8 cellular contexts compared by ENCODE assay signal in the genomic region with DNA sequence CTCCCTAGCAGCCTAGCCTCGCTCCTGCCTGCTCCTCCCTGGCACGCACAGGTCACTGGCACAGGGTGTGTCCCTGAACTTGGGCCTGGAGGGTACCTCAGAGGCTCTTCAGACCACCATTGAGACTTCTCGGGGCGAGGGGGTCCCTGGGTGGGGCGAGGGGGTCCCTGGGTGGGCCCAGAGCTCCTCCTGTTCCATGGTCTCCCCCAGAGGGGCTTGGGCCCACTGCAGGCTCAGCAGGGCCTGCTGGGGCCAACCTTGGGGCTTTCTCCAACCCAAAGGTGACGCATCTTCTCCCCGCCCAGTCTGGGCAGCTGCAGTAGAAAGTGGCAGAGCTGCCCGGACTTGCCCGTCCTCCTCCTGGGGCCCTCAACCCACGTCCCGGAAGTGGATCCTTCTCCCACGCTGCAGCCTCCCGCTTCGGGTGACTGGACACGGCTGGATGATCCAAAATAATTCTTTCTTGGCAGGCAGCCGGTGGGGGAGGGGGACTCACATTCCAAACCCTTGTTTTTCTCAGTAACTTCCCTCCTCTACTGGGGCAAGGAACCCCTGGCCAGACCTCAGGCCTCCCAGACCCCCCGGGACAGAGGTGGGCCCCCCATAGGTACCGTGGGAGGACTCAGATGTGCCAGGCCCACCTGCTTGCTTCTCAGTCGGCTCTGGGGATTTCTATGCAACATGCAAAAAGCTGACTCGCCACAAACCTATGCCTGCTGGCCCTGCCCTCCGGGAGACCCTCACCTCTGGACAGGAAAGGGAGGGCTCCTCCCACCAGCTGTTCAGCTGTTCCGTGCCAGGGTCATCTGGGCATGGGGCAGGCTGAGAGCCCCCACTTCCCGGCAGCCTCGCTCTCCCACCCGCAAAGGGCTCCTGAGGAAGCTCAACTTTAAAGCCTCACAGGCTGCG. TPM values are rescaled to one million over a fixed set of nuclear protein-coding genes. Genes with fewer than 3 reads are reported as not detected.
DNase-seq lines count a peak whose midpoint lies in the region; ATAC-seq and TF ChIP-seq lines count a peak whose summit lies in the region.

No MANE protein-coding gene starts in this region.

- DNase-seq in DMS153 treated with DMSO at 0.1 percent for 48 hours (lab: John Stamatoyannopoulos, UW; ENCODE audit: unreplicated experiment) (peak; percentile 79), NOMO-1 (lab: John Stamatoyannopoulos, UW; ENCODE audit: unreplicated experiment in 2 of 2) (peak; percentile 76 to 88), brain microvascular endothelial cell (peak; percentile 79), iPS DF 6.9 (ENCODE audit: low read depth, low spot score) (no peak), sciatic nerve (ENCODE audit: low spot score) (peak; percentile 88)

- WGBS in iPS DF 6.9 (ENCODE audit: insufficient coverage, insufficient read length): no CpG with 5 or more reads among the region's 26 CpGs

- TF ChIP-seq CTCF in brain microvascular endothelial cell (IDR thresholded peaks at IDR 0.05; ENCODE audit: low read depth, low read length, missing control alignments): no peak

- peaks cover 3% of the 10 kb centered on the region for H3K36me3 ChIP-seq in brain microvascular endothelial cell (replicated peaks)
- no peaks in the 10 kb centered on the region; the same call in 1 of the 2 replicates for H3K36me3 ChIP-seq in iPS DF 6.9 (ENCODE audit: control insufficient read depth, insufficient read depth, low read length)

- no peaks in the 10 kb centered on the region for H3K9me3 ChIP-seq in iPS DF 6.9 (ENCODE audit: control insufficient read depth, insufficient read depth, low read length)

- in situ Hi-C loops in brain microvascular endothelial cell (cut with HindIII; ENCODE audit: low pct_ligation_motif_present, low sequenced_read_pairs): no loop called here

- peaks cover 9% of the 10 kb centered on the region for H3K4me1 ChIP-seq in iPS DF 6.9 (ENCODE audit: control insufficient read depth, insufficient read depth, low read length)

- peak; percentile 43 for ATAC-seq in HG02588 (IDR thresholded peaks at IDR 0.05; ENCODE audit: unreplicated experiment)
- peak; percentile 53 for ATAC-seq in sciatic nerve
- no peak for ATAC-seq in HG03139 (IDR thresholded peaks at IDR 0.05; ENCODE audit: unreplicated experiment)
- ATAC-seq in HG03571 (IDR thresholded peaks at IDR 0.05; ENCODE audit: unreplicated experiment): no peak

- H3K4me3 ChIP-seq in brain microvascular endothelial cell (ENCODE audit: low read depth, low read length) (peak overlapping the region; percentile 79), iPS DF 6.9 (ENCODE audit: low read length) (0 out of 2 replicates have a peak overlapping the region, but pooled peaks have one; percentile 4)

- intact Hi-C loops in sciatic nerve (cut with DNase I): no loop called here

- H3K27me3 ChIP-seq in brain microvascular endothelial cell (replicated peaks) (no peaks in the 10 kb centered on the region), iPS DF 6.9 (ENCODE audit: control insufficient read depth, insufficient read depth, low read length) (no peaks in the 10 kb centered on the region)

- peak overlapping the region; percentile 65 for H3K27ac ChIP-seq in brain microvascular endothelial cell
- H3K27ac ChIP-seq in iPS DF 6.9 (ENCODE audit: low read length): no peak overlapping the region

RNA-seq across cellular contexts. Expression of gene PLXNB2, which starts 1.5 kb away (rescaled TPM):
- total RNA-seq in sciatic nerve: 160 TPM

RNA-seq across cellular contexts. Expression of gene DENND6B, which starts 20.9 kb away (rescaled TPM):
- total RNA-seq in sciatic nerve: 14.0 TPM

RNA-seq across cellular contexts. Expression of gene MAPK11, which starts 35.7 kb away (rescaled TPM):
- total RNA-seq in sciatic nerve: 20.4 TPM

RNA-seq across cellular contexts. Expression of gene PPP6R2, which starts 37.2 kb away (rescaled TPM):
- 42.1 TPM for total RNA-seq in sciatic nerve

RNA-seq across cellular contexts. Expression of gene MAPK12, which starts 44.4 kb away (rescaled TPM):
- total RNA-seq in sciatic nerve: 17.8 TPM

Comparison
In these comparisons a context has a peak if more than half of its experiments do, and no peak if none do; other contexts are left out.
1. ATAC-seq: peak in HG02588 (single experiment) and sciatic nerve (single experiment); none in HG03139 (single experiment) and HG03571 (single experiment).